Comparison of ENCODE assay signal across 23 cellular contexts in genomic region chr22:29298641-29299040, GRCh38. TPM values are rescaled to one million over a fixed set of nuclear protein-coding genes. Genes with fewer than 3 reads are reported as not detected.
A peak's percentile ranks its signal among the peaks of the same experiment; 100 is the strongest.
DNase-seq lines count a peak whose midpoint lies in the region; ATAC-seq and TF ChIP-seq lines count a peak whose summit lies in the region.
"Had no signal": no experiment of that assay in that cellular context is flagged by ENCODE, and none has a peak within 500 bp of the region (broad histone marks: within the 10 kb centered on the region; RNA-seq: fewer than 3 reads in every experiment).

No MANE protein-coding gene starts in this region.

- H3K4me3 Mint-ChIP-seq in activated T-helper 1 cell treated with anti-CD3 and anti-CD28 coated beads, Interleukin-12 subunit alpha, Interleukin-12 subunit beta, Interleukin-2, Interleukin-4 antibody, amounts not matched to agents 30 ng/mL and 10 ng/mL and 1 ng/mL, durations not matched to agents 14 hours and 24 hours and 36 hours: no peak overlapping the region
- no peak overlapping the region for H3K4me3 Mint-ChIP-seq in mesothelial cell of epicardium
- H3K4me3 Mint-ChIP-seq: B cell, CD14-positive monocyte had no signal

- no peak for DNase-seq in cardiac muscle cell (ENCODE audit: low read depth in 1 of 2, low spot score in 1 of 2)
- no peak for DNase-seq in right atrium auricular region (ENCODE audit: low spot score)
- DNase-seq in activated T-helper 1 cell treated with anti-CD3 and anti-CD28 coated beads, Interleukin-12 subunit alpha, Interleukin-12 subunit beta, Interleukin-2, Interleukin-4 antibody, amounts not matched to agents 30 ng/mL and 10 ng/mL and 1 ng/mL, durations not matched to agents 14 hours and 24 hours and 36 hours (ENCODE audit: low spot score): no peak
- DNase-seq in mesothelial cell of epicardium (ENCODE audit: low spot score in 2 of 2, unreplicated experiment in 2 of 2): no peak
- DNase-seq in germinal center (ENCODE audit: low spot score): no peak
- no peak for DNase-seq in DMS153 treated with DMSO at 0.1 percent for 48 hours (lab: John Stamatoyannopoulos, UW; ENCODE audit: unreplicated experiment)
- DNase-seq: DMS79, MG63, NCI-H1417, NCI-H1694 treated with DMSO at 0.1 percent for 48 hours, NCI-H2081 treated with DMSO at 0.1 percent for 48 hours, NCI-H2171 treated with DMSO at 0.1 percent for 48 hours, NCI-H524 treated with DMSO at 0.1 percent for 48 hours, NCI-H82 had no signal

- intact Hi-C loops in activated T-helper 1 cell treated with anti-CD3 and anti-CD28 coated beads, Interleukin-12 subunit alpha, Interleukin-12 subunit beta, Interleukin-2, Interleukin-4 antibody, amounts not matched to agents 30 ng/mL and 10 ng/mL and 1 ng/mL, durations not matched to agents 14 hours and 24 hours and 36 hours (cut with micrococcal nuclease): no loop called here

- H3K9me3 ChIP-seq in cardiac muscle cell (ENCODE audit: low read depth): no peaks in the 10 kb centered on the region
- H3K9me3 ChIP-seq in right atrium auricular region: no peaks in the 10 kb centered on the region
- H3K9me3 ChIP-seq: A549, HAP-1, MG63 had no signal

- H3K4me3 ChIP-seq in cardiac muscle cell (no peak overlapping the region), right atrium auricular region (no peak overlapping the region)
- H3K4me3 ChIP-seq: A549, HAP-1, K562, MG63 had no signal

- H3K4me1 Mint-ChIP-seq in activated T-helper 1 cell treated with anti-CD3 and anti-CD28 coated beads, Interleukin-12 subunit alpha, Interleukin-12 subunit beta, Interleukin-2, Interleukin-4 antibody, amounts not matched to agents 30 ng/mL and 10 ng/mL and 1 ng/mL, durations not matched to agents 14 hours and 24 hours and 36 hours (ENCODE audit: low read depth): peaks cover 8% of the 10 kb centered on the region
- H3K4me1 Mint-ChIP-seq in mesothelial cell of epicardium: no peaks in the 10 kb centered on the region

- peak overlapping the region; percentile 48 for H3K27ac Mint-ChIP-seq in activated T-helper 1 cell treated with anti-CD3 and anti-CD28 coated beads, Interleukin-12 subunit alpha, Interleukin-12 subunit beta, Interleukin-2, Interleukin-4 antibody, amounts not matched to agents 30 ng/mL and 10 ng/mL and 1 ng/mL, durations not matched to agents 14 hours and 24 hours and 36 hours
- peak overlapping the region; percentile 47 for H3K27ac Mint-ChIP-seq in mesothelial cell of epicardium
- H3K27ac Mint-ChIP-seq: B cell had no signal

- TF ChIP-seq CTCF in cardiac muscle cell (IDR thresholded peaks at IDR 0.05; ENCODE audit: low read depth, low read length): no peak
- no peak for TF ChIP-seq CTCF in right atrium auricular region (IDR thresholded peaks at IDR 0.05)
- TF ChIP-seq CTCF in mesothelial cell of epicardium (IDR thresholded peaks at IDR 0.05; ENCODE audit: unreplicated experiment): no peak

- H3K27me3 Mint-ChIP-seq in activated T-helper 1 cell treated with anti-CD3 and anti-CD28 coated beads, Interleukin-12 subunit alpha, Interleukin-12 subunit beta, Interleukin-2, Interleukin-4 antibody, amounts not matched to agents 30 ng/mL and 10 ng/mL and 1 ng/mL, durations not matched to agents 14 hours and 24 hours and 36 hours (ENCODE audit: insufficient read depth): no peaks in the 10 kb centered on the region
- H3K27me3 Mint-ChIP-seq in mesothelial cell of epicardium (ENCODE audit: low read depth): no peaks in the 10 kb centered on the region
- H3K27me3 Mint-ChIP-seq: B cell had no signal

- H3K4me1 ChIP-seq in cardiac muscle cell (ENCODE audit: low read depth) (no peaks in the 10 kb centered on the region), right atrium auricular region (peaks cover 0 to 12% of the 10 kb centered on the region in 2 donors)
- H3K4me1 ChIP-seq: HAP-1 had no signal

- H3K27ac ChIP-seq in cardiac muscle cell (peak overlapping the region; percentile 23), right atrium auricular region (no peak overlapping the region)
- H3K27ac ChIP-seq: A549 had no signal

- peaks cover 56% of the 10 kb centered on the region for H3K36me3 Mint-ChIP-seq in activated T-helper 1 cell treated with anti-CD3 and anti-CD28 coated beads, Interleukin-12 subunit alpha, Interleukin-12 subunit beta, Interleukin-2, Interleukin-4 antibody, amounts not matched to agents 30 ng/mL and 10 ng/mL and 1 ng/mL, durations not matched to agents 14 hours and 24 hours and 36 hours (ENCODE audit: low read depth)
- H3K36me3 Mint-ChIP-seq in mesothelial cell of epicardium: peaks cover 34% of the 10 kb centered on the region

- no peaks in the 10 kb centered on the region for H3K9me3 Mint-ChIP-seq in activated T-helper 1 cell treated with anti-CD3 and anti-CD28 coated beads, Interleukin-12 subunit alpha, Interleukin-12 subunit beta, Interleukin-2, Interleukin-4 antibody, amounts not matched to agents 30 ng/mL and 10 ng/mL and 1 ng/mL, durations not matched to agents 14 hours and 24 hours and 36 hours
- no peaks in the 10 kb centered on the region for H3K9me3 Mint-ChIP-seq in mesothelial cell of epicardium

- no peaks in the 10 kb centered on the region for H3K27me3 ChIP-seq in cardiac muscle cell
- no peaks in the 10 kb centered on the region for H3K27me3 ChIP-seq in right atrium auricular region
- H3K27me3 ChIP-seq: MG63 had no signal

- ATAC-seq in HG03378 (IDR thresholded peaks at IDR 0.05; ENCODE audit: unreplicated experiment): no peak
- ATAC-seq: A549, HepG2, K562, Panc1, SK-N-SH treated with all-trans-retinoic acid at 6 μM for 48 hours had no signal

- H3K36me3 ChIP-seq in cardiac muscle cell (peaks cover 62% of the 10 kb centered on the region), right atrium auricular region (peaks cover 70% of the 10 kb centered on the region)

RNA-seq across cellular contexts. Expression of gene GAS2L1, which starts 7.8 kb away (rescaled TPM):
- total RNA-seq in cardiac muscle cell: 14.3 and 17.3 TPM in 2 replicates
- 21.0 and 25.0 TPM in 2 replicates for polyA plus RNA-seq in cardiac muscle cell
- total RNA-seq in right atrium auricular region: 10 to 100 TPM; 19.4 to 28.0 TPM
- 2.6 and 3.2 TPM in 2 replicates for total RNA-seq in activated T-helper 1 cell treated with anti-CD3 and anti-CD28 coated beads, Interleukin-12 subunit alpha, Interleukin-12 subunit beta, Interleukin-2, Interleukin-4 antibody, amounts not matched to agents 30 ng/mL and 10 ng/mL and 1 ng/mL, durations not matched to agents 14 hours and 24 hours and 36 hours
- 13.4 to 14.6 TPM (median 13.6 TPM) in 3 replicates for total RNA-seq in mesothelial cell of epicardium
- total RNA-seq: B cell had no signal

RNA-seq across cellular contexts. Expression of gene RASL10A, which starts 16.9 kb away (rescaled TPM):
- total RNA-seq in cardiac muscle cell: 3.6 and 4.1 TPM in 2 replicates
- 1.2 and 3.5 TPM in 2 replicates for polyA plus RNA-seq in cardiac muscle cell
- 1 to 10 TPM; 1.1 to 1.8 TPM for total RNA-seq in right atrium auricular region
- total RNA-seq in activated T-helper 1 cell treated with anti-CD3 and anti-CD28 coated beads, Interleukin-12 subunit alpha, Interleukin-12 subunit beta, Interleukin-2, Interleukin-4 antibody, amounts not matched to agents 30 ng/mL and 10 ng/mL and 1 ng/mL, durations not matched to agents 14 hours and 24 hours and 36 hours: 0.15 and 0.65 TPM in 2 replicates
- total RNA-seq in mesothelial cell of epicardium: 2.5 to 3.8 TPM (median 3.1 TPM) in 3 replicates

RNA-seq across cellular contexts. Expression of gene EWSR1, which starts 30.6 kb away (rescaled TPM):
- 233 and 266 TPM in 2 replicates for total RNA-seq in cardiac muscle cell
- 328 and 349 TPM in 2 replicates for polyA plus RNA-seq in cardiac muscle cell
- 100 to 1,000 TPM; 153 to 179 TPM for total RNA-seq in right atrium auricular region
- total RNA-seq in activated T-helper 1 cell treated with anti-CD3 and anti-CD28 coated beads, Interleukin-12 subunit alpha, Interleukin-12 subunit beta, Interleukin-2, Interleukin-4 antibody, amounts not matched to agents 30 ng/mL and 10 ng/mL and 1 ng/mL, durations not matched to agents 14 hours and 24 hours and 36 hours: 454 and 463 TPM in 2 replicates
- total RNA-seq in mesothelial cell of epicardium: 364 to 381 TPM (median 379 TPM) in 3 replicates

RNA-seq across cellular contexts. Expression of gene RHBDD3, which starts 30.9 kb away (rescaled TPM):
- total RNA-seq in cardiac muscle cell (88.6 and 102 TPM in 2 replicates), right atrium auricular region (10 to 100 TPM; 16.5 to 23.4 TPM), mesothelial cell of epicardium (55.9 to 59.6 TPM (median 58.0 TPM) in 3 replicates)
- 80.4 and 83.7 TPM in 2 replicates for polyA plus RNA-seq in cardiac muscle cell
- 53.3 and 59.4 TPM in 2 replicates for total RNA-seq in activated T-helper 1 cell treated with anti-CD3 and anti-CD28 coated beads, Interleukin-12 subunit alpha, Interleukin-12 subunit beta, Interleukin-2, Interleukin-4 antibody, amounts not matched to agents 30 ng/mL and 10 ng/mL and 1 ng/mL, durations not matched to agents 14 hours and 24 hours and 36 hours
